In the genomic region with DNA sequence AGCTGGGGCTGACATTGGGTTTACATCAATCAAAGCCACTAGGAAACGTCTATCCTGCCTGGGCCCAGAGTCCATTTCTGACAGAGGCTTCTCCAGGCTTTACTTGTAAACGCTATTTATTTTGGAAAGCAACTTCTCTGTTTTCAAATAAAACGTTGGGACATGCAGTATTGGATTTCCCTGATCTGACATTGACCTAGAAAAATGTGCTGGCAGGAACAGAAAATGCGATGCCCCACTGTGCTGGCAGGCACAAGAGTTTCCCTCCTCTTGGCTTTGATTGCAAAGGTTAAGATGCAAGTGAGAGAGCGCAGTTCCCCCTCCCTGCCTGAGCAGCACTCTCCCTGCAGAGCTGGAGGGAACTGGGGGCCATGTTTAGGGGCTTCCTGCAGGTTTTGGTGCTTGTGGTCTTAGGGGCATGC, we compare ENCODE assay signal across 14 cellular contexts. TPM values are rescaled to one million over a fixed set of nuclear protein-coding genes. Genes with fewer than 3 reads are reported as not detected.
DNase-seq lines count a peak whose midpoint lies in the region; ATAC-seq, FAIRE-seq and TF ChIP-seq lines count a peak whose summit lies in the region.
"Had no signal": no experiment of that assay in that cellular context is flagged by ENCODE, and none has a peak within 500 bp of the region (broad histone marks: within the 10 kb centered on the region; RNA-seq: fewer than 3 reads in every experiment).

No MANE protein-coding gene starts in this region.

- H3K27me3 Mint-ChIP-seq in activated CD4-positive, alpha-beta T cell treated with anti-CD3 and anti-CD28 coated beads, Interleukin-2, amount 10 ng/mL, durations not matched to agents 24 days and 14 days, result peaks cover 3% of the 10 kb centered on the region
- H3K27me3 Mint-ChIP-seq in astrocyte (ENCODE audit: low read depth, unreplicated experiment) (no peaks in the 10 kb centered on the region), progenitor cell of endocrine pancreas (no peaks in the 10 kb centered on the region)

- H2AFZ ChIP-seq in astrocyte (ENCODE audit: low read depth, low read length), result peak overlapping the region; percentile 21

- H3K27ac ChIP-seq in astrocyte (ENCODE audit: low read depth, low read length), result no peak overlapping the region
- peak overlapping the region; percentile 48 to 51 for H3K27ac ChIP-seq in thoracic aorta

- no peak for DNase-seq in activated CD4-positive, alpha-beta T cell treated with anti-CD3 and anti-CD28 coated beads, Interleukin-2, amount 10 ng/mL, durations not matched to agents 24 days and 14 days
- no peak for DNase-seq in activated CD4-positive, alpha-beta T cell treated with anti-CD3 and anti-CD28 coated beads for 48 hours
- DNase-seq in astrocyte (ENCODE audit: low read depth) (no peak), left lobe of liver (ENCODE audit: low spot score) (peak; percentile 84), thoracic aorta (ENCODE audit: low spot score) (no peak), NCI-H774 (lab: John Stamatoyannopoulos, UW) (no peak), progenitor cell of endocrine pancreas (ENCODE audit: low spot score, unreplicated experiment) (no peak)
- DNase-seq: activated effector memory CD4-positive, alpha-beta T cell treated with anti-CD3 and anti-CD28 coated beads, Interleukin-2, amount 50 U/mL, for 16 hours; foreskin fibroblast; naive B cell; T-helper 17 cell had no signal

- peaks cover 26% of the 10 kb centered on the region for H3K4me1 Mint-ChIP-seq in activated CD4-positive, alpha-beta T cell treated with anti-CD3 and anti-CD28 coated beads, Interleukin-2, amount 10 ng/mL, durations not matched to agents 24 days and 14 days
- H3K4me1 Mint-ChIP-seq in astrocyte (ENCODE audit: low read depth, unreplicated experiment) (peaks cover 16% of the 10 kb centered on the region), progenitor cell of endocrine pancreas (ENCODE audit: low read depth) (no peaks in the 10 kb centered on the region)
- H3K4me1 Mint-ChIP-seq: naive B cell had no signal

- no peaks in the 10 kb centered on the region for H3K9me3 ChIP-seq in astrocyte (ENCODE audit: insufficient read depth, low read depth, low read length)
- H3K9me3 ChIP-seq in thoracic aorta, result no peaks in the 10 kb centered on the region

- H3K79me2 ChIP-seq in astrocyte (ENCODE audit: insufficient read depth, low read length), result no peaks in the 10 kb centered on the region

- H3K27ac Mint-ChIP-seq in activated CD4-positive, alpha-beta T cell treated with anti-CD3 and anti-CD28 coated beads, Interleukin-2, amount 10 ng/mL, durations not matched to agents 24 days and 14 days, result peak overlapping the region; percentile 14
- H3K27ac Mint-ChIP-seq in astrocyte (ENCODE audit: unreplicated experiment) (no peak overlapping the region), progenitor cell of endocrine pancreas (no peak overlapping the region)
- H3K27ac Mint-ChIP-seq: naive B cell, T-helper 17 cell had no signal

- FAIRE-seq in astrocyte (lab: Jason Lieb, UNC), result no peak
- FAIRE-seq: RCC 7860 had no signal

- no peak overlapping the region for H3K4me3 Mint-ChIP-seq in activated CD4-positive, alpha-beta T cell treated with anti-CD3 and anti-CD28 coated beads, Interleukin-2, amount 10 ng/mL, durations not matched to agents 24 days and 14 days
- H3K4me3 Mint-ChIP-seq in astrocyte (ENCODE audit: unreplicated experiment) (no peak overlapping the region), progenitor cell of endocrine pancreas (ENCODE audit: low read depth) (no peak overlapping the region)
- H3K4me3 Mint-ChIP-seq: naive B cell, T-helper 17 cell had no signal

- no peaks in the 10 kb centered on the region for H3K9me3 Mint-ChIP-seq in activated CD4-positive, alpha-beta T cell treated with anti-CD3 and anti-CD28 coated beads, Interleukin-2, amount 10 ng/mL, durations not matched to agents 24 days and 14 days
- H3K9me3 Mint-ChIP-seq in astrocyte (ENCODE audit: unreplicated experiment) (peaks cover 1% of the 10 kb centered on the region), progenitor cell of endocrine pancreas (ENCODE audit: low read depth) (peaks cover 4% of the 10 kb centered on the region)
- H3K9me3 Mint-ChIP-seq: naive B cell had no signal

- peak overlapping the region; percentile 3 for H3K9ac ChIP-seq in astrocyte (ENCODE audit: low read length)

- H3K36me3 Mint-ChIP-seq in activated CD4-positive, alpha-beta T cell treated with anti-CD3 and anti-CD28 coated beads, Interleukin-2, amount 10 ng/mL, durations not matched to agents 24 days and 14 days (ENCODE audit: low read depth), result no peaks in the 10 kb centered on the region
- no peaks in the 10 kb centered on the region for H3K36me3 Mint-ChIP-seq in astrocyte (ENCODE audit: low read depth, unreplicated experiment)
- H3K36me3 Mint-ChIP-seq in progenitor cell of endocrine pancreas (ENCODE audit: insufficient read depth), result no peaks in the 10 kb centered on the region
- H3K36me3 Mint-ChIP-seq: naive B cell had no signal

- H4K20me1 ChIP-seq in astrocyte (ENCODE audit: insufficient read depth, low read length), result no peaks in the 10 kb centered on the region

- H3K27me3 ChIP-seq in astrocyte (ENCODE audit: insufficient read depth, low read length) (no peaks in the 10 kb centered on the region), thoracic aorta (replicated peaks; ENCODE audit: insufficient read depth) (no peaks in the 10 kb centered on the region)

- intact Hi-C loops in activated CD4-positive, alpha-beta T cell treated with anti-CD3 and anti-CD28 coated beads, Interleukin-2, amount 10 ng/mL, durations not matched to agents 24 days and 14 days (cut with micrococcal nuclease), result no loop called here

- ATAC-seq in left lobe of liver (peak; percentile 63), thoracic aorta (ENCODE audit: insufficient number of reproducible peaks, low FRiP score, low read depth) (peak; percentile 42), HG03354 (IDR thresholded peaks at IDR 0.05; ENCODE audit: poor library complexity, severe bottlenecking, unreplicated experiment) (no peak)
- ATAC-seq: T-helper 17 cell had no signal

- H3K4me1 ChIP-seq in astrocyte (ENCODE audit: insufficient read depth, low read length) (peaks cover 16% of the 10 kb centered on the region), thoracic aorta (ENCODE audit: control insufficient read depth in 1 of 2, low read depth in 2 of 2) (peaks cover 12 to 54% of the 10 kb centered on the region in 2 donors)

- H3K36me3 ChIP-seq in astrocyte (ENCODE audit: insufficient read depth, low read length), result no peaks in the 10 kb centered on the region
- H3K36me3 ChIP-seq in thoracic aorta, result no peaks in the 10 kb centered on the region

- no peak overlapping the region for H3K4me2 ChIP-seq in astrocyte (ENCODE audit: low read length)
- H3K4me2 ChIP-seq: smooth muscle cell had no signal

- TF ChIP-seq CTCF in astrocyte (IDR thresholded peaks at IDR 0.05; ENCODE audit: insufficient read depth, low read depth, low read length), result no peak
- no peak for TF ChIP-seq CTCF in thoracic aorta (IDR thresholded peaks at IDR 0.05)
- TF ChIP-seq CTCF in progenitor cell of endocrine pancreas (IDR thresholded peaks at IDR 0.05; ENCODE audit: unreplicated experiment), result no peak

- H3K4me3 ChIP-seq in astrocyte (ENCODE audit: insufficient read depth, low read depth, low read length) (no peak overlapping the region), thoracic aorta (no peak overlapping the region)
- H3K4me3 ChIP-seq: smooth muscle cell had no signal

RNA-seq across cellular contexts. Expression of gene DKK3, which starts 42.1 kb away (rescaled TPM):
- total RNA-seq in activated CD4-positive, alpha-beta T cell treated with anti-CD3 and anti-CD28 coated beads, Interleukin-2, amount 10 ng/mL, durations not matched to agents 24 days and 14 days, result not detected in 2 replicates
- 307 and 328 TPM in 2 replicates for total RNA-seq in astrocyte
- total RNA-seq in left lobe of liver, result 5.5 TPM
- total RNA-seq in thoracic aorta, result 100 to 1,000 TPM; 732 to 847 TPM
- total RNA-seq in progenitor cell of endocrine pancreas, result 66.3 and 75.2 TPM in 2 replicates

RNA-seq across cellular contexts. Expression of gene MICAL2, which starts 59.9 kb away (rescaled TPM):
- total RNA-seq in activated CD4-positive, alpha-beta T cell treated with anti-CD3 and anti-CD28 coated beads, Interleukin-2, amount 10 ng/mL, durations not matched to agents 24 days and 14 days, result 501 and 510 TPM in 2 replicates
- total RNA-seq in astrocyte, result 357 and 471 TPM in 2 replicates
- 47.8 TPM for total RNA-seq in left lobe of liver
- 100 to 1,000 TPM; 791 to 989 TPM for total RNA-seq in thoracic aorta
- total RNA-seq in progenitor cell of endocrine pancreas, result 8.3 and 10.0 TPM in 2 replicates

Comparison
In these comparisons a context has a peak if more than half of its experiments do, and no peak if none do; other contexts are left out.
1. RNA of gene DKK3, which starts 42.1 kb away (total RNA-seq): 732 to 847 TPM in thoracic aorta, 307 to 328 TPM in astrocyte and 66.3 to 75.2 TPM in progenitor cell of endocrine pancreas; 5.5 TPM in left lobe of liver (single experiment) and not detected in activated CD4-positive, alpha-beta T cell treated with anti-CD3 and anti-CD28 coated beads, Interleukin-2, amount 10 ng/mL, durations not matched to agents 24 days and 14 days; every median in the first group is over 10 times any median in the second.